In the genomic region with DNA sequence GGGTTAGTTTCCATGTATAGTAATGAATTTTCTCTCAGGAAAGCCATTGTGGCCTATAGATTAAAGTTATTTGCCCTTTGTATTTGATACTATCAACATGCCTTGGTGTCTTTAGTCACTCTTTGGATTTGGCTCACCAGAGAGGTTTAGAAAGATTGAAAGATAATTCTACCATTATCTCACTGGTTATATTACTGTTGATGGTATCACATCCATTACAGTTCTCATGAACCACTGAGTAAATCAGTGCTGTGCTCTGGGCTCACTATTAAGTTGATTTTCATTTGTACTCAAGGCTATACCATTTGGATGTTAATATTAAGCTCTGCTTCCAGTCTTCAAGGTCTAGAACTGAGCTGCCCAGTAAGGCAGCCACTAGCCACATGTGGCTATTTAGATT, we compare ENCODE assay signal across 36 cellular contexts.
"Had no signal": no experiment of that assay in that cellular context is flagged by ENCODE, and none has a peak within 500 bp of the region (broad histone marks: within the 10 kb centered on the region; RNA-seq: fewer than 3 reads in every experiment).

No MANE protein-coding gene starts in this region.

- H3K4me3 ChIP-seq: adrenal gland, body of pancreas, breast epithelium had no signal

- H3K27ac Mint-ChIP-seq: activated B cell treated with CpG ODN at 0.5 μM for 24 hours; activated CD4-positive, alpha-beta memory T cell treated with anti-CD3 and anti-CD28 coated beads for 36 hours; activated CD4-positive, alpha-beta T cell treated with anti-CD3 and anti-CD28 coated beads, Interleukin-2, amount 10 ng/mL, durations not matched to agents 24 days and 14 days; activated CD8-positive, alpha-beta T cell treated with anti-CD3 and anti-CD28 coated beads for 36 hours; activated naive CD4-positive, alpha-beta T cell treated with anti-CD3 and anti-CD28 coated beads for 36 hours; activated naive CD4-positive, alpha-beta T cell treated with anti-CD3 and anti-CD28 coated beads, Interleukin-2, amount 50 U/mL, for 72 hours; activated naive CD8-positive, alpha-beta T cell treated with anti-CD3 and anti-CD28 coated beads for 36 hours; activated T-cell treated with anti-CD3 and anti-CD28 coated beads, Interleukin-2, amount 50 U/mL, for 72 hours; activated T-helper 1 cell treated with anti-CD3 and anti-CD28 coated beads, Interleukin-12 subunit alpha, Interleukin-12 subunit beta, Interleukin-2, Interleukin-4 antibody, amounts not matched to agents 30 ng/mL and 10 ng/mL and 1 ng/mL, durations not matched to agents 14 hours and 24 hours and 36 hours; activated T-helper 17 cell treated with anti-CD3 and anti-CD28 coated beads, Interleukin-2, amount 50 U/mL, for 72 hours; T-helper 1 cell treated with Interleukin-12 subunit alpha and Interleukin-12 subunit beta and Interleukin-4 antibody, amounts not matched to agents 30 μg/mL and 1 μg/mL, for 36 hours; T-helper 2 cell treated with Interferon-gamma antibody and Interleukin-4, amounts not matched to agents 5 μg/mL and 100 μg/mL, for 36 hours had no signal

- H3K27me3 Mint-ChIP-seq: activated B cell treated with CpG ODN at 0.5 μM for 24 hours; activated CD4-positive, alpha-beta memory T cell treated with anti-CD3 and anti-CD28 coated beads for 36 hours; activated CD4-positive, alpha-beta T cell treated with anti-CD3 and anti-CD28 coated beads, Interleukin-2, amount 10 ng/mL, durations not matched to agents 24 days and 14 days; activated CD8-positive, alpha-beta T cell treated with anti-CD3 and anti-CD28 coated beads for 36 hours; activated naive CD8-positive, alpha-beta T cell treated with anti-CD3 and anti-CD28 coated beads for 36 hours; activated T-helper 17 cell treated with anti-CD3 and anti-CD28 coated beads, Interleukin-2, amount 50 U/mL, for 72 hours; central memory CD8-positive, alpha-beta T cell had no signal

- H3K36me3 ChIP-seq: adrenal gland, brain microvascular endothelial cell, breast epithelium had no signal

- H3K9me3 ChIP-seq: adrenal gland, body of pancreas, breast epithelium had no signal

- H3K4me1 ChIP-seq: breast epithelium had no signal

- ATAC-seq: activated CD8-positive, alpha-beta T cell treated with anti-CD3 and anti-CD28 coated beads for 36 hours; activated naive CD4-positive, alpha-beta T cell treated with anti-CD3 and anti-CD28 coated beads, Interleukin-2, amount 50 U/mL, for 72 hours; activated T-cell treated with anti-CD3 and anti-CD28 coated beads, Interleukin-2, amount 50 U/mL, for 4 hours; activated T-helper 17 cell treated with anti-CD3 and anti-CD28 coated beads, Interleukin-2, amount 50 U/mL, for 72 hours; body of pancreas had no signal

- DNase-seq: activated B cell treated with CpG ODN at 0.5 μM for 24 hours; activated CD4-positive, alpha-beta memory T cell treated with anti-CD3 and anti-CD28 coated beads for 36 hours; activated CD4-positive, alpha-beta T cell treated with anti-CD3 and anti-CD28 coated beads for 4 hours; activated CD4-positive, alpha-beta T cell treated with anti-CD3 and anti-CD28 coated beads, Interleukin-2, amount 10 ng/mL, durations not matched to agents 24 days and 14 days; activated CD4-positive, alpha-beta T cell treated with anti-CD3 and anti-CD28 coated beads, Interleukin-2, amount 50 U/mL, for 1 hour; activated CD4-positive, alpha-beta T cell treated with anti-CD3 and anti-CD28 coated beads, Interleukin-2, amount 50 U/mL, for 4 hours; activated CD4-positive, CD25-positive, alpha-beta regulatory T cell treated with anti-CD3 and anti-CD28 coated beads, Interleukin-2, amount 50 U/mL, for 72 hours; activated CD8-positive, alpha-beta memory T cell treated with anti-CD3 and anti-CD28 coated beads, Interleukin-2, amount 50 U/mL, for 4 hours; activated CD8-positive, alpha-beta T cell treated with anti-CD3 and anti-CD28 coated beads for 36 hours; activated effector memory CD4-positive, alpha-beta T cell treated with anti-CD3 and anti-CD28 coated beads, Interleukin-2, amount 50 U/mL, for 16 hours; activated gamma-delta T cell treated with Interleukin-2 at 50 U/mL for 16 hours; activated naive CD4-positive, alpha-beta T cell; activated naive CD4-positive, alpha-beta T cell treated with anti-CD3 and anti-CD28 coated beads for 36 hours; activated naive CD4-positive, alpha-beta T cell treated with anti-CD3 and anti-CD28 coated beads, Interleukin-2, amount 50 U/mL, for 16 hours; activated naive CD8-positive, alpha-beta T cell treated with anti-CD3 and anti-CD28 coated beads for 36 hours; activated T-cell treated with anti-CD3 and anti-CD28 coated beads for 4 hours; activated T-cell treated with anti-CD3 and anti-CD28 coated beads, Interleukin-2, amount 50 U/mL, for 1 hour; activated T-cell treated with anti-CD3 and anti-CD28 coated beads, Interleukin-2, amount 50 U/mL, for 4 hours; activated T-cell treated with anti-CD3 and anti-CD28 coated beads, Interleukin-2, amount 50 U/mL, for 72 hours; adrenal gland; amniotic stem cell; aorta; body of pancreas; brain microvascular endothelial cell; caudate nucleus; cerebellar nuclear complex; T-helper 1 cell; T-helper 9 cell had no signal

- H3K4me3 Mint-ChIP-seq: activated B cell treated with CpG ODN at 0.5 μM for 24 hours; activated CD4-positive, alpha-beta memory T cell treated with anti-CD3 and anti-CD28 coated beads for 36 hours; activated CD4-positive, alpha-beta T cell treated with anti-CD3 and anti-CD28 coated beads, Interleukin-2, amount 10 ng/mL, durations not matched to agents 24 days and 14 days; activated CD8-positive, alpha-beta T cell treated with anti-CD3 and anti-CD28 coated beads for 36 hours; activated naive CD4-positive, alpha-beta T cell treated with anti-CD3 and anti-CD28 coated beads for 36 hours; activated naive CD8-positive, alpha-beta T cell treated with anti-CD3 and anti-CD28 coated beads for 36 hours; activated T-cell treated with anti-CD3 and anti-CD28 coated beads, Interleukin-2, amount 50 U/mL, for 4 hours; activated T-cell treated with anti-CD3 and anti-CD28 coated beads, Interleukin-2, amount 50 U/mL, for 72 hours; activated T-helper 1 cell treated with anti-CD3 and anti-CD28 coated beads, Interleukin-12 subunit alpha, Interleukin-12 subunit beta, Interleukin-2, Interleukin-4 antibody, amounts not matched to agents 30 ng/mL and 10 ng/mL and 1 ng/mL, durations not matched to agents 14 hours and 24 hours and 36 hours; activated T-helper 17 cell treated with anti-CD3 and anti-CD28 coated beads, Interleukin-2, amount 50 U/mL, for 72 hours; central memory CD8-positive, alpha-beta T cell; T-helper 1 cell treated with Interleukin-12 subunit alpha and Interleukin-12 subunit beta and Interleukin-4 antibody, amounts not matched to agents 30 μg/mL and 1 μg/mL, for 36 hours; T-helper 2 cell treated with Interferon-gamma antibody and Interleukin-4, amounts not matched to agents 5 μg/mL and 100 μg/mL, for 36 hours had no signal

- H3K27ac ChIP-seq: adrenal gland, body of pancreas, brain microvascular endothelial cell, breast epithelium, VCaP had no signal

- H3K27me3 ChIP-seq: adrenal gland, body of pancreas, brain microvascular endothelial cell, breast epithelium had no signal
